Comparison of ENCODE assay signal across 19 cellular contexts in genomic region chr6:106728296-106728870, GRCh38.
DNase-seq lines count a peak whose midpoint lies in the region; ATAC-seq and TF ChIP-seq lines count a peak whose summit lies in the region.
"Had no signal": no experiment of that assay in that cellular context is flagged by ENCODE, and none has a peak within 500 bp of the region (broad histone marks: within the 10 kb centered on the region; RNA-seq: fewer than 3 reads in every experiment).

No MANE protein-coding gene starts in this region.

- TF ChIP-seq EP300 in transverse colon (IDR thresholded peaks at IDR 0.05; ENCODE audit: low read depth): no peak

- no peaks in the 10 kb centered on the region for H3K36me3 ChIP-seq in SK-N-MC (ENCODE audit: insufficient read depth, low read length)
- H3K36me3 ChIP-seq in liver (ENCODE audit: control insufficient read depth in 4 of 4, insufficient read depth in 3 of 4, low read depth in 1 of 4, low read length in 3 of 4): no peaks in the 10 kb centered on the region
- no peaks in the 10 kb centered on the region for H3K36me3 ChIP-seq in transverse colon
- H3K36me3 ChIP-seq: colonic mucosa, esophagus muscularis mucosa, WERI-Rb-1 had no signal

- H3K27me3 ChIP-seq in liver (ENCODE audit: control insufficient read depth in 4 of 4, insufficient read depth in 4 of 4, low read length in 3 of 4): no peaks in the 10 kb centered on the region
- no peaks in the 10 kb centered on the region for H3K27me3 ChIP-seq in transverse colon
- H3K27me3 ChIP-seq: colonic mucosa, esophagus muscularis mucosa, hepatocyte had no signal

- no peak for ATAC-seq in HG02852 (IDR thresholded peaks at IDR 0.05; ENCODE audit: unreplicated experiment)

- H3K27ac ChIP-seq in SK-N-MC: peak overlapping the region; percentile 91
- peak overlapping the region; percentile 81 for H3K27ac ChIP-seq in liver (ENCODE audit: low read depth in 1 of 2, low read length in 2 of 2)
- H3K27ac ChIP-seq in transverse colon: no peak overlapping the region
- H3K27ac ChIP-seq: esophagus muscularis mucosa, hepatocyte, WERI-Rb-1 had no signal

- peak; percentile 46 to 67 for TF ChIP-seq RAD21 in liver (IDR thresholded peaks at IDR 0.05)

- TF ChIP-seq CTCF in liver (IDR thresholded peaks at IDR 0.05; ENCODE audit: low read depth, low read length, missing input control) (no peak), transverse colon (IDR thresholded peaks at IDR 0.05) (no peak)

- no peak for TF ChIP-seq POLR2A in transverse colon (IDR thresholded peaks at IDR 0.05)

- DNase-seq in NCI-H2171 treated with DMSO at 0.1 percent for 48 hours (lab: John Stamatoyannopoulos, UW) (peak; percentile 12), NCI-H2171 (lab: John Stamatoyannopoulos, UW) (no peak), SK-N-MC (ENCODE audit: low read depth, low spot score) (no peak), transverse colon (peak; percentile 33), NCI-H187 (lab: John Stamatoyannopoulos, UW) (no peak), NCI-H2227 (lab: John Stamatoyannopoulos, UW; ENCODE audit: unreplicated experiment) (no peak)
- DNase-seq: activated naive CD4-positive, alpha-beta T cell treated with anti-CD3 and anti-CD28 coated beads, Interleukin-2, amount 50 U/mL, for 16 hours; amygdala; H9; NCI-H2081 treated with DMSO at 0.1 percent for 48 hours; NCI-H748 treated with DMSO at 0.1 percent for 48 hours; OCI-M1; stimulated activated CD8-positive, alpha-beta memory T cell treated with anti-CD3 and anti-CD28 coated beads, Interleukin-4, amount 100 ng/mL, for 48 hours; WERI-Rb-1 had no signal

- 40% methylated on average over 5 of the region's 5 CpGs for WGBS in liver
- 64 to 80% methylated on average over 1 to 5 of the region's 5 CpGs for WGBS in transverse colon (ENCODE audit: low coverage in 1 of 2), 2 donors

- H3K9me3 ChIP-seq in SK-N-MC (ENCODE audit: low read depth, low read length): no peaks in the 10 kb centered on the region
- H3K9me3 ChIP-seq in liver (ENCODE audit: control insufficient read depth in 4 of 4, low read length in 3 of 4): no peaks in the 10 kb centered on the region
- H3K9me3 ChIP-seq in transverse colon: no peaks in the 10 kb centered on the region
- H3K9me3 ChIP-seq: colonic mucosa, esophagus muscularis mucosa had no signal

- H3K9ac ChIP-seq in SK-N-MC (ENCODE audit: insufficient read length) (peak overlapping the region; percentile 2), liver (ENCODE audit: low read depth in 1 of 2, low read length in 2 of 2) (peak overlapping the region in 1 of 2 donors; percentile 86)

- intact Hi-C loops in transverse colon (cut with DNase I; ENCODE audit: low total_unique reads): no loop called here

- H3K4me1 ChIP-seq in liver (ENCODE audit: control insufficient read depth in 4 of 4, insufficient read depth in 4 of 4, low read length in 3 of 4): peaks cover 17 to 61% (median 44%) of the 10 kb centered on the region in 4 donors
- peaks cover 0 to 33% (median 20%) of the 10 kb centered on the region in 4 donors for H3K4me1 ChIP-seq in transverse colon
- H3K4me1 ChIP-seq: esophagus muscularis mucosa had no signal

- H3K4me3 ChIP-seq in SK-N-MC (peak overlapping the region; percentile 54), liver (ENCODE audit: low read depth in 1 of 3, low read length in 3 of 3) (no peak overlapping the region), transverse colon (no peak overlapping the region)
- H3K4me3 ChIP-seq: colonic mucosa, esophagus muscularis mucosa, hepatocyte had no signal

- in situ Hi-C loops in transverse colon (cut with MboI; ENCODE audit: low pct_ligation_motif_present in 1 of 4, low pct_unique_long_range_greater_than_20kb in 1 of 4, low sequenced_read_pairs in 3 of 4): no loop called here

TF ChIP-seq in liver, 16 proteins besides CTCF, POLR2A, EP300 and RAD21:
- peak; percentile 45 for TF ChIP-seq SP1 (IDR thresholded peaks at IDR 0.05)
- TF ChIP-seq TAF1 (conservative IDR thresholded peaks at IDR 0.05): no peak
- peak; percentile 54 to 68 for TF ChIP-seq HNF4A (conservative IDR thresholded peaks at IDR 0.05)
- TF ChIP-seq JUND (IDR thresholded peaks at IDR 0.05): no peak
- peak; percentile 86 for TF ChIP-seq YY1 (IDR thresholded peaks at IDR 0.05)
- TF ChIP-seq MAX (IDR thresholded peaks at IDR 0.05): peak; percentile 58
- no peak for TF ChIP-seq FOXA1 (IDR thresholded peaks at IDR 0.05)
- no peak for TF ChIP-seq HNF4G (IDR thresholded peaks at IDR 0.05)
- no peak for TF ChIP-seq NR2F2 (IDR thresholded peaks at IDR 0.05)
- peak; percentile 90 for TF ChIP-seq REST (IDR thresholded peaks at IDR 0.05)
- TF ChIP-seq RXRA (IDR thresholded peaks at IDR 0.05): peak; percentile 68 to 85
- peak; percentile 35 for TF ChIP-seq ZBTB33 (IDR thresholded peaks at IDR 0.05)
- peak; percentile 38 for TF ChIP-seq FOXA2 (IDR thresholded peaks at IDR 0.05)
- no peak for TF ChIP-seq GABPA (IDR thresholded peaks at IDR 0.05 in 1 of 2, conservative IDR thresholded peaks at IDR 0.05 in 1 of 2)
- no peak for TF ChIP-seq EGR1 (IDR thresholded peaks at IDR 0.05; ENCODE audit: low read depth in 2 of 2)
- TF ChIP-seq ATF3 (IDR thresholded peaks at IDR 0.05): peak; percentile 27

Comparison
In these comparisons a context has a peak if more than half of its experiments do, and no peak if none do; other contexts are left out.
1. DNase-seq: peak in NCI-H2171 treated with DMSO at 0.1 percent for 48 hours (single experiment) and transverse colon (single experiment); none in NCI-H2171 (single experiment), SK-N-MC (single experiment), NCI-H187 (0 of 2) and NCI-H2227 (single experiment).
2. H3K27ac ChIP-seq: peak in SK-N-MC (single experiment) and liver (2 of 2); none in transverse colon (0 of 4).